In the genomic region with DNA sequence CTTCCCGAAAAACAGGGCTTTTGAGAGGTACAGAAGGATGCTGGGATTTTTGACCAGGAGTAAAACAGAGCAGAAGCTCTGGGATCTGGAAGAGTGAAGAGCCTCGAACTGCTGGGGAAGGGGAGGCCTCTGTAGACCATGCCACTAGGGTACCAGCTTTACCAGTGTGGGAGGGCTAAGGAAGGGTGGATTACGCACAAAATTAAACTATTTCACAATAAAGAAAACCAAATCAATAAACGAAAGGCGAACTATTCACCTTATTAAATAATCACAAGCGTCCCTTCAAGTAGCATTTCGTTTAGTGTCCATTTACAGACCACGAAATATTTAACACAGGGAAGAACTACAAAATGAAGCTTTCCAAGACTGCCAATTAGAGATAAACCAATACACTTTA, we compare ENCODE assay signal across 1 cellular context.
TF ChIP-seq lines count a peak whose summit lies in the region.

No MANE protein-coding gene starts in this region.

TF ChIP-seq in K562, 482 proteins besides CTCF, POLR2A, EP300 and RAD21:
- TF ChIP-seq DDX20 (tag; IDR thresholded peaks at IDR 0.05; ENCODE audit: low read depth) (no peak), ZNF253 (CRISPR knock-in tag; conservative IDR thresholded peaks at IDR 0.05) (no peak), CEBPB (tag; IDR thresholded peaks at IDR 0.05) (peak; percentile 82), CEBPG (CRISPR knock-in tag; IDR thresholded peaks at IDR 0.05) (no peak), CEBPG (tag; conservative IDR thresholded peaks at IDR 0.05 in 1 of 2, IDR thresholded peaks at IDR 0.05 in 1 of 2) (peak; percentile 40 to 45; a peak in 2 of 4 replicates)
- TF ChIP-seq, protein P1, sequence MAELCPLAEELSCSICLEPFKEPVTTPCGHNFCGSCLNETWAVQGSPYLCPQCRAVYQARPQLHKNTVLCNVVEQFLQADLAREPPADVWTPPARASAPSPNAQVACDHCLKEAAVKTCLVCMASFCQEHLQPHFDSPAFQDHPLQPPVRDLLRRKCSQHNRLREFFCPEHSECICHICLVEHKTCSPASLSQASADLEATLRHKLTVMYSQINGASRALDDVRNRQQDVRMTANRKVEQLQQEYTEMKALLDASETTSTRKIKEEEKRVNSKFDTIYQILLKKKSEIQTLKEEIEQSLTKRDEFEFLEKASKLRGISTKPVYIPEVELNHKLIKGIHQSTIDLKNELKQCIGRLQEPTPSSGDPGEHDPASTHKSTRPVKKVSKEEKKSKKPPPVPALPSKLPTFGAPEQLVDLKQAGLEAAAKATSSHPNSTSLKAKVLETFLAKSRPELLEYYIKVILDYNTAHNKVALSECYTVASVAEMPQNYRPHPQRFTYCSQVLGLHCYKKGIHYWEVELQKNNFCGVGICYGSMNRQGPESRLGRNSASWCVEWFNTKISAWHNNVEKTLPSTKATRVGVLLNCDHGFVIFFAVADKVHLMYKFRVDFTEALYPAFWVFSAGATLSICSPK (IDR thresholded peaks at IDR 0.05; ENCODE audit: borderline replicate concordance), result 0 out of 2 replicates have a peak, but pooled peaks have one; percentile 11
